1 cellular context compared by ENCODE assay signal in the genomic region with DNA sequence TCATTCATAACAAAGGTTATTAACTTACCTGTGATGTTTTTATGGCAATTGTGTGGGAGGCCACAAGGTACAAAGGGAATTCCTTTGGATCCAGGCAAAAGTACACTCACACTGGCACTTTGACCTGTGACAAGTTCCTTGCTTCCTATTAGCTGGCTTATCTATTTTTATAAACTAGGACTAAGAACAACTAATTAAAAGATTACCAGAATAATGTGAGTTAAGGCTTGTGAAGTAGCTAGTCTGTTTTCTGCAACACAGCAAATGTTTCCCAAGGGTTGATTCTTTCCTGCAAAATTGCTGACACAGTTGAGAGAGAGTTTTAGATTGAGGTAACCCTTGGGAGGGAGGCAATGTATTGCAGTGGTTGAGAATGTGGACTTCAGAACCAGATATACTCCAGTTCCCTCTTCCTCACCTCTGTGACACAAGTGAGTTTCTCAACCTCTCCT.
TF ChIP-seq lines count a peak whose summit lies in the region.

No MANE protein-coding gene starts in this region.

TF ChIP-seq in HCT116, 20 proteins besides CTCF, POLR2A, EP300 and RAD21 (continued from another document):
- TF ChIP-seq, protein P1, sequence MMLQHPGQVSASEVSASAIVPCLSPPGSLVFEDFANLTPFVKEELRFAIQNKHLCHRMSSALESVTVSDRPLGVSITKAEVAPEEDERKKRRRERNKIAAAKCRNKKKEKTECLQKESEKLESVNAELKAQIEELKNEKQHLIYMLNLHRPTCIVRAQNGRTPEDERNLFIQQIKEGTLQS (IDR thresholded peaks at IDR 0.05): no peak
- TF ChIP-seq, protein P2, sequence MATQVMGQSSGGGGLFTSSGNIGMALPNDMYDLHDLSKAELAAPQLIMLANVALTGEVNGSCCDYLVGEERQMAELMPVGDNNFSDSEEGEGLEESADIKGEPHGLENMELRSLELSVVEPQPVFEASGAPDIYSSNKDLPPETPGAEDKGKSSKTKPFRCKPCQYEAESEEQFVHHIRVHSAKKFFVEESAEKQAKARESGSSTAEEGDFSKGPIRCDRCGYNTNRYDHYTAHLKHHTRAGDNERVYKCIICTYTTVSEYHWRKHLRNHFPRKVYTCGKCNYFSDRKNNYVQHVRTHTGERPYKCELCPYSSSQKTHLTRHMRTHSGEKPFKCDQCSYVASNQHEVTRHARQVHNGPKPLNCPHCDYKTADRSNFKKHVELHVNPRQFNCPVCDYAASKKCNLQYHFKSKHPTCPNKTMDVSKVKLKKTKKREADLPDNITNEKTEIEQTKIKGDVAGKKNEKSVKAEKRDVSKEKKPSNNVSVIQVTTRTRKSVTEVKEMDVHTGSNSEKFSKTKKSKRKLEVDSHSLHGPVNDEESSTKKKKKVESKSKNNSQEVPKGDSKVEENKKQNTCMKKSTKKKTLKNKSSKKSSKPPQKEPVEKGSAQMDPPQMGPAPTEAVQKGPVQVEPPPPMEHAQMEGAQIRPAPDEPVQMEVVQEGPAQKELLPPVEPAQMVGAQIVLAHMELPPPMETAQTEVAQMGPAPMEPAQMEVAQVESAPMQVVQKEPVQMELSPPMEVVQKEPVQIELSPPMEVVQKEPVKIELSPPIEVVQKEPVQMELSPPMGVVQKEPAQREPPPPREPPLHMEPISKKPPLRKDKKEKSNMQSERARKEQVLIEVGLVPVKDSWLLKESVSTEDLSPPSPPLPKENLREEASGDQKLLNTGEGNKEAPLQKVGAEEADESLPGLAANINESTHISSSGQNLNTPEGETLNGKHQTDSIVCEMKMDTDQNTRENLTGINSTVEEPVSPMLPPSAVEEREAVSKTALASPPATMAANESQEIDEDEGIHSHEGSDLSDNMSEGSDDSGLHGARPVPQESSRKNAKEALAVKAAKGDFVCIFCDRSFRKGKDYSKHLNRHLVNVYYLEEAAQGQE (IDR thresholded peaks at IDR 0.05; ENCODE audit: low read depth): no peak
- TF ChIP-seq EZH2 (IDR thresholded peaks at IDR 0.05): no peak
- TF ChIP-seq CBX3 (IDR thresholded peaks at IDR 0.05; ENCODE audit: low read depth): no peak
- no peak for TF ChIP-seq ELF1 (IDR thresholded peaks at IDR 0.05; ENCODE audit: borderline replicate concordance, low read depth)
- TF ChIP-seq MAX (IDR thresholded peaks at IDR 0.05): no peak
TF ChIP-seq in HCT116: peak in this region for 0.
